22 cellular contexts compared by ENCODE assay signal in genomic region chr1:17089496-17089895, GRCh38. TPM values are rescaled to one million over a fixed set of nuclear protein-coding genes. Genes with fewer than 3 reads are reported as not detected.
DNase-seq lines count a peak whose midpoint lies in the region; ATAC-seq, FAIRE-seq and TF ChIP-seq lines count a peak whose summit lies in the region.
"Had no signal": no experiment of that assay in that cellular context is flagged by ENCODE, and none has a peak within 500 bp of the region (broad histone marks: within the 10 kb centered on the region; RNA-seq: fewer than 3 reads in every experiment).

No MANE protein-coding gene starts in this region.

- H3K23ac ChIP-seq in H9 (ENCODE audit: insufficient read length, low read depth, low read length), result no peak overlapping the region

- no peak for TF ChIP-seq CTCF in testis (IDR thresholded peaks at IDR 0.05)
- no peak for TF ChIP-seq CTCF in H9 (conservative IDR thresholded peaks at IDR 0.05)

- DNase-seq in anterior cingulate cortex (lab: John Stamatoyannopoulos, UW), result peak in 56 of 58 donors; percentile 20 to 97 (median 81)
- DNase-seq in frontal cortex (ENCODE audit: low spot score in 2 of 2), result peak; percentile 53 to 64
- peak; percentile 76 for DNase-seq in occipital lobe (lab: John Stamatoyannopoulos, UW)
- peak; percentile 67 for DNase-seq in testis
- DNase-seq in H9, result no peak
- DNase-seq: activated CD8-positive, alpha-beta T cell treated with anti-CD3 and anti-CD28 coated beads for 36 hours; activated naive CD4-positive, alpha-beta T cell; activated T-cell treated with anti-CD3 and anti-CD28 coated beads, Interleukin-2, amount 50 U/mL, for 1 hour; adrenal gland; CD8-positive, alpha-beta memory T cell; DMS79; lower lobe of right lung; NCI-H187; NCI-H774; Right ventricle myocardium superior; sigmoid colon; T-cell had no signal

- no peak overlapping the region for H2AK5ac ChIP-seq in H9 (ENCODE audit: insufficient read length, low read length)

- no peaks in the 10 kb centered on the region for H3K79me1 ChIP-seq in H9 (ENCODE audit: insufficient read depth, low read depth, low read length, poor library complexity, severe bottlenecking)

- 76 to 89% methylated on average over 13 to 14 of the region's 14 CpGs for WGBS in testis, 2 donors
- no CpG with 5 or more reads among the region's 14 CpGs for WGBS in H9 (ENCODE audit: extremely low coverage, insufficient read length, low lambda C conversion rate)

- H3K4me2 ChIP-seq in H9 (ENCODE audit: insufficient read depth, insufficient read length, low read length), result no peak overlapping the region

- no peak overlapping the region for H2BK5ac ChIP-seq in H9 (ENCODE audit: insufficient read length, low read length)

- H3K9me3 Mint-ChIP-seq in H9, result no peaks in the 10 kb centered on the region; a peak in 1 of 5 replicates
- H3K9me3 Mint-ChIP-seq: activated CD8-positive, alpha-beta T cell treated with anti-CD3 and anti-CD28 coated beads for 36 hours; CD8-positive, alpha-beta memory T cell; T-cell had no signal

- ATAC-seq in HG02884 (IDR thresholded peaks at IDR 0.05; ENCODE audit: unreplicated experiment) (no peak), HG03175 (IDR thresholded peaks at IDR 0.05; ENCODE audit: unreplicated experiment) (no peak)
- ATAC-seq: activated CD4-positive, CD25-positive, alpha-beta regulatory T cell treated with anti-CD3 and anti-CD28 coated beads, Interleukin-2, amount 50 U/mL, for 24 hours; activated CD8-positive, alpha-beta T cell treated with anti-CD3 and anti-CD28 coated beads for 36 hours; lower lobe of right lung; T-cell had no signal

- H2BK12ac ChIP-seq in H9 (ENCODE audit: insufficient read length, low read depth, low read length), result no peak overlapping the region

- no peaks in the 10 kb centered on the region for H3K9me3 ChIP-seq in testis
- H3K9me3 ChIP-seq in H9 (ENCODE audit: control insufficient read depth, low read depth, low read length), result no peaks in the 10 kb centered on the region
- H3K9me3 ChIP-seq: adrenal gland, lower lobe of right lung, sigmoid colon, vagina had no signal

- H4K5ac ChIP-seq in H9 (ENCODE audit: insufficient read length, low read depth, low read length), result no peak overlapping the region

- no peak overlapping the region for H3K4me3 Mint-ChIP-seq in H9
- H3K4me3 Mint-ChIP-seq: activated CD8-positive, alpha-beta T cell treated with anti-CD3 and anti-CD28 coated beads for 36 hours; CD8-positive, alpha-beta memory T cell; T-cell had no signal

- H3K14ac ChIP-seq in H9 (ENCODE audit: insufficient read depth, low read length), result no peak overlapping the region

- H2BK120ac ChIP-seq in H9 (ENCODE audit: low read depth, low read length, poor library complexity, severe bottlenecking), result no peak overlapping the region

- H3K79me2 ChIP-seq in H9 (ENCODE audit: insufficient read depth, low read length), result no peaks in the 10 kb centered on the region

- H3K27me3 ChIP-seq in testis (no peaks in the 10 kb centered on the region), H9 (ENCODE audit: insufficient read depth, low read length) (no peaks in the 10 kb centered on the region)
- H3K27me3 ChIP-seq: adrenal gland, sigmoid colon, vagina had no signal

- H3K36me3 Mint-ChIP-seq in H9 (ENCODE audit: insufficient read depth in 1 of 3, low read depth in 3 of 3), result no peaks in the 10 kb centered on the region
- H3K36me3 Mint-ChIP-seq: CD8-positive, alpha-beta memory T cell; T-cell had no signal

- H4K8ac ChIP-seq in H9 (replicated peaks; ENCODE audit: insufficient read length, low read depth, low read length), result no peak overlapping the region

- intact Hi-C loops in testis (cut with DNase I; ENCODE audit: low total_unique reads), result no loop called here

- H3K9ac ChIP-seq in H9 (ENCODE audit: extremely low read depth, insufficient read length, low read length), result no peak overlapping the region

- H4K20me1 ChIP-seq in H9 (ENCODE audit: control insufficient read depth, insufficient read depth, insufficient read length), result no peaks in the 10 kb centered on the region

- peak; percentile 37 for FAIRE-seq in frontal cortex (lab: Jason Lieb, UNC)
- FAIRE-seq: HTR-8/SVneo had no signal

- no peak overlapping the region for H2BK15ac ChIP-seq in H9 (ENCODE audit: low read depth, low read length)

- H3K4me3 ChIP-seq in testis, result no peak overlapping the region
- H3K4me3 ChIP-seq: adrenal gland, lower lobe of right lung, sigmoid colon, vagina had no signal

- H3K27ac ChIP-seq in testis, result no peak overlapping the region
- H3K27ac ChIP-seq in H9 (ENCODE audit: insufficient read length, low read depth, low read length), result no peak overlapping the region
- H3K27ac ChIP-seq: adrenal gland, lower lobe of right lung, sigmoid colon, vagina had no signal

- no peak overlapping the region for H3K4ac ChIP-seq in H9 (ENCODE audit: low read depth, low read length)

- no peak overlapping the region for H3K18ac ChIP-seq in H9 (ENCODE audit: insufficient read length, low read depth, low read length)

- no peak overlapping the region for H3K56ac ChIP-seq in H9 (ENCODE audit: insufficient read length, low read depth, low read length)

- H2AFZ ChIP-seq in H9 (ENCODE audit: low read length), result no peak overlapping the region

- H3K4me1 ChIP-seq in testis (peaks cover 16% of the 10 kb centered on the region), H9 (ENCODE audit: insufficient read depth, low read length) (no peaks in the 10 kb centered on the region)
- H3K4me1 ChIP-seq: lower lobe of right lung had no signal

- H4K91ac ChIP-seq in H9 (ENCODE audit: insufficient read length, low read depth, low read length), result no peak overlapping the region

- H3K27me3 Mint-ChIP-seq in H9 (ENCODE audit: low read depth), result peaks cover 4% of the 10 kb centered on the region
- H3K27me3 Mint-ChIP-seq: activated CD8-positive, alpha-beta T cell treated with anti-CD3 and anti-CD28 coated beads for 36 hours had no signal

- no peaks in the 10 kb centered on the region; a peak in 2 of 4 replicates for H3K4me1 Mint-ChIP-seq in H9
- H3K4me1 Mint-ChIP-seq: CD8-positive, alpha-beta memory T cell; T-cell had no signal

- no peak for TF ChIP-seq POLR2A in testis (IDR thresholded peaks at IDR 0.05)

- no peak overlapping the region for H3T11ph ChIP-seq in H9 (ENCODE audit: low read length)

- no peak overlapping the region for H2BK20ac ChIP-seq in H9 (ENCODE audit: low read depth, low read length, poor library complexity, severe bottlenecking)

- no peak overlapping the region for H3K27ac Mint-ChIP-seq in H9
- H3K27ac Mint-ChIP-seq: activated CD8-positive, alpha-beta T cell treated with anti-CD3 and anti-CD28 coated beads for 36 hours; CD8-positive, alpha-beta memory T cell; T-cell had no signal

- no peaks in the 10 kb centered on the region for H3K36me3 ChIP-seq in testis (ENCODE audit: low read depth, missing control alignments)
- H3K36me3 ChIP-seq: adrenal gland, lower lobe of right lung, sigmoid colon, vagina had no signal

- no peaks in the 10 kb centered on the region for H3K23me2 ChIP-seq in H9 (ENCODE audit: insufficient read length, low read depth, low read length, poor library complexity, severe bottlenecking)

RNA-seq across cellular contexts. Expression of gene PADI2, which starts 29.8 kb away (rescaled TPM):
- 0.41 TPM for total RNA-seq in frontal cortex
- total RNA-seq in occipital lobe, result 0.94 TPM
- total RNA-seq in testis, result 1 to 10 TPM in 1 of 2 donors, under 1 TPM in 1; 0.99 to 1.1 TPM
- polyA plus RNA-seq in testis (ENCODE audit: insufficient read depth, low read depth, low replicate concordance), result 3.2 TPM
- total RNA-seq in H9 (2021), result 3.0 and 3.9 TPM in 2 replicates
- total RNA-seq: activated CD8-positive, alpha-beta T cell treated with anti-CD3 and anti-CD28 coated beads for 36 hours; CD8-positive, alpha-beta memory T cell had no signal
- polyA plus RNA-seq: CD8-positive, alpha-beta memory T cell had no signal

RNA-seq across cellular contexts. Expression of gene SDHB, which starts 35.7 kb away (rescaled TPM):
- total RNA-seq in frontal cortex (89.3 TPM), occipital lobe (67.1 TPM), testis (100 to 1,000 TPM in 1 of 2 donors, 10 to 100 TPM in 1; 96.1 to 107 TPM), H9 (2021) (76.7 and 77.5 TPM in 2 replicates)
- 160 TPM for polyA plus RNA-seq in testis (ENCODE audit: insufficient read depth, low read depth, low replicate concordance)
